ENCODE assay signal across 2 cellular contexts in genomic region chr15:38229700-38230099, GRCh38.
TF ChIP-seq lines count a peak whose summit lies in the region.

No MANE protein-coding gene starts in this region.

TF ChIP-seq in endothelial cell of umbilical vein, 7 proteins besides CTCF, POLR2A, EP300 and RAD21:
- TF ChIP-seq MYC (IDR thresholded peaks at IDR 0.05; ENCODE audit: low read depth, low read length) (no peak), GATA2 (IDR thresholded peaks at IDR 0.05; ENCODE audit: insufficient read depth, insufficient read length, low read depth, low read length) (no peak), FOS (IDR thresholded peaks at IDR 0.05; ENCODE audit: borderline replicate concordance, insufficient read depth, low read length) (no peak), POLR2AphosphoS5 (IDR thresholded peaks at IDR 0.05; ENCODE audit: insufficient read depth, low read depth, low read length) (no peak), JUN (IDR thresholded peaks at IDR 0.05; ENCODE audit: borderline replicate concordance, insufficient read depth, insufficient read length, low read depth) (no peak), MAX (IDR thresholded peaks at IDR 0.05; ENCODE audit: insufficient read depth, insufficient read length) (no peak), EZH2 (IDR thresholded peaks at IDR 0.05; ENCODE audit: borderline replicate concordance, low read depth, low read length, severe bottlenecking) (no peak)

TF ChIP-seq in GM12891, 5 proteins besides CTCF, POLR2A, EP300 and RAD21:
- no peak for TF ChIP-seq TAF1 (IDR thresholded peaks at IDR 0.05; ENCODE audit: low read depth, low read length)
- no peak for TF ChIP-seq POU2F2 (IDR thresholded peaks at IDR 0.05; ENCODE audit: low read depth, low read length)
- no peak for TF ChIP-seq SPI1 (IDR thresholded peaks at IDR 0.05; ENCODE audit: low read depth, low read length)
- TF ChIP-seq PAX5 (IDR thresholded peaks at IDR 0.05; ENCODE audit: insufficient read depth, low read length, severe bottlenecking) = no peak
- TF ChIP-seq POLR2AphosphoS5 (IDR thresholded peaks at IDR 0.05; ENCODE audit: low read depth, low read length) = no peak
